25 cellular contexts compared by ENCODE assay signal in genomic region chr20:2142649-2143048, GRCh38. TPM values are rescaled to one million over a fixed set of nuclear protein-coding genes. Genes with fewer than 3 reads are reported as not detected.
DNase-seq lines count a peak whose midpoint lies in the region; ATAC-seq, FAIRE-seq and TF ChIP-seq lines count a peak whose summit lies in the region.
"Had no signal": no experiment of that assay in that cellular context is flagged by ENCODE, and none has a peak within 500 bp of the region (broad histone marks: within the 10 kb centered on the region; RNA-seq: fewer than 3 reads in every experiment).

No MANE protein-coding gene starts in this region.

- H2AK5ac ChIP-seq in mesendoderm (ENCODE audit: low read length) = no peak overlapping the region

- peaks cover 11% of the 10 kb centered on the region for H4K20me1 ChIP-seq in HepG2 (ENCODE audit: insufficient read depth, low read length)

- TF ChIP-seq POLR2A in HepG2 (IDR thresholded peaks at IDR 0.05; ENCODE audit: insufficient read depth in 1 of 2, low read depth in 2 of 2, low read length in 2 of 2) (no peak; a peak in 1 of 4 replicates), right lobe of liver (IDR thresholded peaks at IDR 0.05) (no peak)

- H4K8ac ChIP-seq in mesendoderm (ENCODE audit: low read depth, low read length) = no peak overlapping the region

- no peak for ATAC-seq in HepG2
- no peak for ATAC-seq in right lobe of liver
- peak; percentile 63 for ATAC-seq in left ventricle myocardium superior
- no peak for ATAC-seq in aorta (ENCODE audit: low FRiP score)

- no peak for TF ChIP-seq EP300 in HepG2 (IDR thresholded peaks at IDR 0.05; ENCODE audit: low read depth in 2 of 2, low read length in 2 of 2)
- no peak for TF ChIP-seq EP300 in HepG2 (CRISPR knock-in tag; IDR thresholded peaks at IDR 0.05; ENCODE audit: borderline replicate concordance)

- DNase-seq in HepG2 (ENCODE audit: low spot score) (no peak), right lobe of liver (no peak), left ventricle myocardium superior (peak; percentile 72), progenitor cell of endocrine pancreas (ENCODE audit: low spot score, unreplicated experiment) (no peak), aorta (peak; percentile 10 to 28), mesendoderm (no peak), SKM-1 treated with dmso at 0.1 percent for 144 hours (lab: John Stamatoyannopoulos, UW; ENCODE audit: unreplicated experiment) (no peak), DMS79 (lab: John Stamatoyannopoulos, UW) (no peak)
- DNase-seq: CD4-positive, CD25-positive, alpha-beta regulatory T cell; DMS153; HCEC 1CT; Karpas-422; NCI-H1092 treated with DMSO at 0.1 percent for 48 hours; NCI-H1436; NCI-H187; NCI-H2081 treated with DMSO at 0.1 percent for 48 hours; NCI-H2171; NCI-H345; NCI-H524; NCI-H748 treated with DMSO at 0.1 percent for 48 hours; RPMI8226; SHP77 treated with DMSO at 0.1 percent for 48 hours had no signal

- intact Hi-C loops in HepG2 (cut with micrococcal nuclease; ENCODE audit: unreplicated experiment) = no loop called here
- intact Hi-C loops in right lobe of liver (cut with DNase I) = no loop called here
- intact Hi-C loops in left ventricle myocardium superior (cut with micrococcal nuclease) = no loop called here
- intact Hi-C loops in aorta (cut with DNase I) = no loop called here

- H3K56ac ChIP-seq in mesendoderm (ENCODE audit: low read length) = no peak overlapping the region

- H3K27ac ChIP-seq in HepG2 (ENCODE audit: extremely low read length, insufficient read depth, low read length) (no peak overlapping the region), right lobe of liver (no peak overlapping the region), aorta (ENCODE audit: low read depth in 1 of 2, low read length in 2 of 2) (no peak overlapping the region), mesendoderm (ENCODE audit: low read depth, low read length) (no peak overlapping the region)
- H3K27ac ChIP-seq: HL-60 had no signal

- peak overlapping the region; percentile 33 for H3K27ac Mint-ChIP-seq in progenitor cell of endocrine pancreas

- no peak overlapping the region for H3K4ac ChIP-seq in mesendoderm (ENCODE audit: low read depth, low read length)

- FAIRE-seq in HepG2 (lab: Jason Lieb, UNC) = no peak
- FAIRE-seq: GM19239, H1 had no signal

- H3K4me1 ChIP-seq in HepG2 (ENCODE audit: insufficient read depth, low read length) (no peaks in the 10 kb centered on the region), right lobe of liver (no peaks in the 10 kb centered on the region), aorta (ENCODE audit: control insufficient read depth in 1 of 2, insufficient read depth in 2 of 2, low read length in 2 of 2) (peaks cover 0 to 3% of the 10 kb centered on the region in 2 donors), mesendoderm (ENCODE audit: control insufficient read depth, low read depth, low read length) (no peaks in the 10 kb centered on the region)

- peaks cover 8% of the 10 kb centered on the region for H3K79me1 ChIP-seq in mesendoderm (ENCODE audit: low read length)

- peaks cover 20% of the 10 kb centered on the region for H3K79me2 ChIP-seq in HepG2 (ENCODE audit: insufficient read depth, low read length)
- H3K79me2 ChIP-seq in mesendoderm (ENCODE audit: control insufficient read depth, insufficient read depth, low read length) = no peaks in the 10 kb centered on the region

- H3K4me1 Mint-ChIP-seq in progenitor cell of endocrine pancreas (ENCODE audit: low read depth) = no peaks in the 10 kb centered on the region

- TF ChIP-seq CTCF in HepG2 (CRISPR knock-in tag; IDR thresholded peaks at IDR 0.05) (no peak), right lobe of liver (IDR thresholded peaks at IDR 0.05) (no peak), progenitor cell of endocrine pancreas (IDR thresholded peaks at IDR 0.05; ENCODE audit: unreplicated experiment) (no peak)

- POLR2A ChIA-PET in HepG2 (lab: Yijun Ruan, JAX) = no interaction called here

- no peak overlapping the region for H4K5ac ChIP-seq in mesendoderm (ENCODE audit: low read length)

- no TSS peak for BruUV-seq in HepG2 (replicated peaks; lab: Mats Ljungman, UMichigan)

- H3K27me3 ChIP-seq in HepG2 (ENCODE audit: control insufficient read depth in 1 of 2, insufficient read depth in 2 of 2, low read length in 2 of 2) (no peaks in the 10 kb centered on the region), right lobe of liver (no peaks in the 10 kb centered on the region), aorta (ENCODE audit: control insufficient read depth in 1 of 2, insufficient read depth in 2 of 2, low read length in 1 of 2) (no peaks in the 10 kb centered on the region), mesendoderm (ENCODE audit: insufficient read depth, low read length, poor library complexity) (no peaks in the 10 kb centered on the region)

- no peak overlapping the region for H2BK5ac ChIP-seq in mesendoderm (ENCODE audit: low read length)

- H2AFZ ChIP-seq in HepG2 (ENCODE audit: low read length) = no peak overlapping the region

- H2BK15ac ChIP-seq in mesendoderm (replicated peaks; ENCODE audit: low read depth) = no peak overlapping the region

- H3K4me3 Mint-ChIP-seq in progenitor cell of endocrine pancreas (ENCODE audit: low read depth) = no peak overlapping the region
- H3K4me3 Mint-ChIP-seq: CD4-positive, CD25-positive, alpha-beta regulatory T cell had no signal

- H3K36me3 Mint-ChIP-seq in progenitor cell of endocrine pancreas (ENCODE audit: insufficient read depth) = peaks cover 3% of the 10 kb centered on the region

- H3K4me2 ChIP-seq in HepG2 (ENCODE audit: low read depth, low read length) (no peak overlapping the region), mesendoderm (ENCODE audit: low read length) (no peak overlapping the region)

- no peak for TF ChIP-seq RAD21 in HepG2 (CRISPR knock-in tag; IDR thresholded peaks at IDR 0.05)

- H3K9ac ChIP-seq in HepG2 (ENCODE audit: insufficient read depth, low read depth, low read length) (no peak overlapping the region), mesendoderm (ENCODE audit: low read length) (no peak overlapping the region)

- H2BK120ac ChIP-seq in mesendoderm (ENCODE audit: low read depth, low read length) = no peak overlapping the region

- no peaks in the 10 kb centered on the region for H3K9me3 ChIP-seq in HepG2 (ENCODE audit: low read length)
- no peaks in the 10 kb centered on the region for H3K9me3 ChIP-seq in right lobe of liver
- H3K9me3 ChIP-seq in aorta (ENCODE audit: control insufficient read depth, low read length) = no peaks in the 10 kb centered on the region

- no peak overlapping the region for H3K4me3 ChIP-seq in HepG2 (replicated peaks in 1 of 3; ENCODE audit: insufficient read depth in 1 of 3, low read depth in 2 of 3, low read length in 3 of 3)
- no peak overlapping the region for H3K4me3 ChIP-seq in right lobe of liver
- no peak overlapping the region for H3K4me3 ChIP-seq in aorta (ENCODE audit: low read length in 2 of 2)
- no peak overlapping the region for H3K4me3 ChIP-seq in mesendoderm (ENCODE audit: low read length)

- H3K23ac ChIP-seq in mesendoderm (ENCODE audit: low read length) = no peak overlapping the region

- H3K18ac ChIP-seq in mesendoderm (ENCODE audit: low read length) = no peak overlapping the region

- in situ Hi-C loops in HepG2 (cut with HindIII; ENCODE audit: extremely low pct_ligation_motif_present, low pct_unique_long_range_greater_than_20kb) = no loop called here

- CTCF ChIA-PET in HepG2 (lab: Yijun Ruan, JAX; ENCODE audit: low intra/inter-chr PET ratio, low total read pairs) = no interaction called here

- H3K9me3 Mint-ChIP-seq in progenitor cell of endocrine pancreas (ENCODE audit: low read depth) = no peaks in the 10 kb centered on the region
- H3K9me3 Mint-ChIP-seq: CD4-positive, CD25-positive, alpha-beta regulatory T cell had no signal

- H3K36me3 ChIP-seq in HepG2 (replicated peaks in 1 of 2; ENCODE audit: control insufficient read depth in 1 of 2, insufficient read depth in 2 of 2, low read length in 2 of 2) = peaks cover 41 to 90% of the 10 kb centered on the region in 2 experiments
- peaks cover 0 to 11% (median 3%) of the 10 kb centered on the region in 4 donors for H3K36me3 ChIP-seq in right lobe of liver
- H3K36me3 ChIP-seq in aorta (ENCODE audit: control insufficient read depth in 1 of 2, insufficient read depth in 2 of 2, low read length in 1 of 2) = peaks cover 0 to 5% of the 10 kb centered on the region in 2 donors
- peaks cover 5% of the 10 kb centered on the region for H3K36me3 ChIP-seq in mesendoderm (ENCODE audit: control insufficient read depth, insufficient read depth, low read length)

- WGBS in HepG2 (ENCODE audit: low lambda C conversion rate) = 97% methylated on average over 6 of the region's 6 CpGs
- no CpG with 5 or more reads among the region's 6 CpGs for WGBS in right lobe of liver (ENCODE audit: insufficient coverage, low coverage, low lambda C conversion rate, missing lambda C conversion rate)
- WGBS in aorta, 2 donors = 86 to 90% methylated on average over 6 of the region's 6 CpGs
- no CpG with 5 or more reads among the region's 6 CpGs for WGBS in mesendoderm (ENCODE audit: extremely low coverage, insufficient coverage, low lambda C conversion rate)

- H3K27me3 Mint-ChIP-seq in progenitor cell of endocrine pancreas = no peaks in the 10 kb centered on the region
- H3K27me3 Mint-ChIP-seq: CD4-positive, CD25-positive, alpha-beta regulatory T cell had no signal

RNA-seq across cellular contexts. Expression of gene STK35, which starts 41.0 kb away (rescaled TPM):
- total RNA-seq in HepG2 (2016; rRNA removed; fragmentation: Illumina TruSeq; extraction: Trizol) = 29.8 and 34.9 TPM in 2 replicates
- total RNA-seq in HepG2 (2016; cell fraction: cytosol; rRNA removed; fragmentation: Illumina TruSeq; extraction: Trizol; ENCODE audit: low read depth) = 13.7 and 15.4 TPM in 2 replicates
- total RNA-seq in HepG2 (2016; cell fraction: insoluble cytoplasmic fraction; rRNA removed; fragmentation: Illumina TruSeq; extraction: Trizol) = 30.2 and 30.4 TPM in 2 replicates
- total RNA-seq in HepG2 (2016; cell fraction: membrane; rRNA removed; fragmentation: Illumina TruSeq; extraction: Trizol) = 27.3 and 27.9 TPM in 2 replicates
- total RNA-seq in HepG2 (2016; cell fraction: nucleus; rRNA removed; fragmentation: Illumina TruSeq; extraction: Trizol) = 24.3 and 27.8 TPM in 2 replicates
- 26.5 and 27.4 TPM in 2 replicates for polyA plus RNA-seq in HepG2 (2011; rRNA removed)
- polyA plus RNA-seq in HepG2 (2011; cell fraction: cytosol; rRNA removed) = 24.8 and 26.8 TPM in 2 replicates
- polyA plus RNA-seq in HepG2 (2011; cell fraction: nucleus; rRNA removed) = 42.3 and 48.0 TPM in 2 replicates
- polyA plus RNA-seq in HepG2 (2012) = 16.4 and 17.0 TPM in 2 replicates
- 1.8 and 1.9 TPM in 2 replicates for polyA plus RNA-seq in HepG2 (2016; cell fraction: cytosol; fragmentation: Illumina TruSeq; extraction: Trizol; ENCODE audit: low read depth)
- polyA plus RNA-seq in HepG2 (2016; cell fraction: insoluble cytoplasmic fraction; fragmentation: Illumina TruSeq; extraction: Trizol; ENCODE audit: low read depth) = 23.6 and 32.2 TPM in 2 replicates
- 11.0 and 12.3 TPM in 2 replicates for polyA plus RNA-seq in HepG2 (2016; cell fraction: membrane; fragmentation: Illumina TruSeq; extraction: Trizol; ENCODE audit: low read depth)
- 38.0 and 38.6 TPM in 2 replicates for polyA plus RNA-seq in HepG2 (2016; cell fraction: nucleus; fragmentation: Illumina TruSeq; extraction: Trizol; ENCODE audit: insufficient read depth, low read depth)
- polyA minus RNA-seq in HepG2 (2011; rRNA and poly(A)+ RNA removed; ENCODE audit: low replicate concordance) = 14.2 and 74.6 TPM in 2 replicates
- 24.6 and 25.4 TPM in 2 replicates for polyA minus RNA-seq in HepG2 (2011; cell fraction: cytosol; rRNA and poly(A)+ RNA removed)
- polyA minus RNA-seq in HepG2 (2011; cell fraction: nucleus; rRNA and poly(A)+ RNA removed) = 34.6 and 38.4 TPM in 2 replicates
- total RNA-seq in right lobe of liver = 10 to 100 TPM in 2 of 6 experiments, 1 to 10 TPM in 4; 6.0 to 12.7 (median 7.2) TPM
- 15.9 TPM for total RNA-seq in left ventricle myocardium superior
- 39.8 and 41.9 TPM in 2 replicates for total RNA-seq in progenitor cell of endocrine pancreas
- 10 to 100 TPM; 10.5 to 13.8 TPM for total RNA-seq in aorta
- polyA plus RNA-seq in aorta = 1 to 10 TPM; 1.6 to 5.1 TPM
- polyA plus RNA-seq in mesendoderm (2013, experiment 1 of 2) = 25.0 TPM
- 24.3 TPM for polyA plus RNA-seq in mesendoderm (2013, experiment 2 of 2)

Comparison
In these comparisons a context has a peak if more than half of its experiments do, and no peak if none do; other contexts are left out.
1. DNase-seq: peak in left ventricle myocardium superior (single experiment) and aorta (2 of 2); none in HepG2 (single experiment), right lobe of liver (0 of 3), progenitor cell of endocrine pancreas (single experiment), mesendoderm (single experiment), SKM-1 treated with dmso at 0.1 percent for 144 hours (single experiment) and DMS79 (single experiment).